ENCODE assay signal across 8 cellular contexts in the genomic region with DNA sequence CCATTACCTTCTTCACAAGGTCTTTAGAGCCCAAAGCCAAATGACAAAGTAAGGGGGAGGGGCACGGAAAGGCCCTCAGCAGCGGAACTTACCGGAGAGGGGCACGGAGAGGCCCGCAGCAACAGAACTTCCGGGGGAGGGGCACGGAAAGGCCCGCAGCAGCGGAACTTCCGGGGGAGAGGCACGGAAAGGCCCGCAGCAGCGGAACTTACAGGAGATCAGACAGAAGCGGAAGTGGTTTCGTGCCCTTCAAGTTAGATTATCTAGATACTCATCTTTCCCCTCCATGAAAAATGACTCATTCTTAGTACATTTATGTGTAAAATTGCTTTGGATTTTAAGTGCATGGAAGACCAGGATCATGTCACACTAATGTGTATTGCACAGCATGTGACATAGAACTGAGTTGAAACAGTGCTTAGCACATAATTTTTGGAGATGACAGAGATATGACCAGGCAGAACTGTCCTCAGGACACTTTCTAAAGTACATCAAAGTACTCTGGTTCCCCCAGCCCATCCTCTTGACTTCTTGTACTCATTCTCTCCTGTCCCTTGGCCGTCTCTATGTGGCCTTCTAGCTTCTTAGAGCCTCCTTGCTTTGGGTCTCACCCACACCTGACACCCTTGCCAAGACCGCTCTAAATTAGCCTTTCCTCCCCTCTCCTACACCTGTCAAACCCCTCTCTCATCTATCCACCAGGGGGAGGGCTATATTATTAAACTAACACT. TPM values are rescaled to one million over a fixed set of nuclear protein-coding genes. Genes with fewer than 3 reads are reported as not detected.
DNase-seq lines count a peak whose midpoint lies in the region; ATAC-seq, FAIRE-seq and TF ChIP-seq lines count a peak whose summit lies in the region.

No MANE protein-coding gene starts in this region.

- FAIRE-seq in A549 (lab: Jason Lieb, UNC) = no peak

- in situ Hi-C loops in transverse colon (cut with MboI; ENCODE audit: low pct_ligation_motif_present in 1 of 4, low pct_unique_long_range_greater_than_20kb in 1 of 4, low sequenced_read_pairs in 3 of 4) = no loop called here

- H3K4me1 Mint-ChIP-seq in activated naive CD4-positive, alpha-beta T cell treated with anti-CD3 and anti-CD28 coated beads for 36 hours (ENCODE audit: low read depth) = peaks cover 17% of the 10 kb centered on the region

- TF ChIP-seq CTCF in A549 (IDR thresholded peaks at IDR 0.05) (no peak), mucosa of descending colon (IDR thresholded peaks at IDR 0.05) (no peak), transverse colon (IDR thresholded peaks at IDR 0.05) (no peak), vagina (IDR thresholded peaks at IDR 0.05) (no peak)

- H3K36me3 Mint-ChIP-seq in activated naive CD4-positive, alpha-beta T cell treated with anti-CD3 and anti-CD28 coated beads for 36 hours (ENCODE audit: low read depth) = peaks cover 2% of the 10 kb centered on the region

- no peak for TF ChIP-seq RAD21 in A549 (conservative IDR thresholded peaks at IDR 0.05 in 1 of 2, IDR thresholded peaks at IDR 0.05 in 1 of 2)

- H3K27ac ChIP-seq in A549 = no peak overlapping the region
- H3K27ac ChIP-seq in SK-N-MC = peak overlapping the region; percentile 89
- peak overlapping the region in 2 of 4 donors; percentile 2 to 11 for H3K27ac ChIP-seq in transverse colon
- H3K27ac ChIP-seq in vagina = no peak overlapping the region

- POLR2A ChIA-PET in A549 (lab: Yijun Ruan, JAX) = no interaction called here

- H3K9me3 ChIP-seq in A549 (no peaks in the 10 kb centered on the region), SK-N-MC (ENCODE audit: low read depth, low read length) (no peaks in the 10 kb centered on the region), mucosa of descending colon (no peaks in the 10 kb centered on the region), transverse colon (no peaks in the 10 kb centered on the region), vagina (no peaks in the 10 kb centered on the region)

- 72% methylated on average over 11 of the region's 17 CpGs for WGBS in A549 (ENCODE audit: missing lambda C conversion rate)
- 38 to 57% methylated on average over 11 to 17 of the region's 17 CpGs for whole genome bisulfite sequencing in transverse colon (ENCODE audit: low coverage in 1 of 2), 2 donors

- CTCF ChIA-PET in A549 (lab: Yijun Ruan, JAX) = interaction anchor here (0.7 to 3.4 kb wide), 15 partner anchors 8 to 623 kb away, joined by 3 to 22 read pairs (median 5); no protein-coding TSS in a partner anchor
- CTCF ChIA-PET in activated naive CD4-positive, alpha-beta T cell treated with anti-CD3 and anti-CD28 coated beads for 36 hours (lab: Charles Lee) = interaction anchor here (0.7 to 1.6 kb wide), 6 partner anchors 10 to 547 kb away, joined by 3 to 5 read pairs (median 3); a partner anchor contains a TSS

- no peaks in the 10 kb centered on the region for H3K27me3 Mint-ChIP-seq in activated naive CD4-positive, alpha-beta T cell treated with anti-CD3 and anti-CD28 coated beads for 36 hours (ENCODE audit: low read depth)

- H3K4me1 ChIP-seq in A549 = no peaks in the 10 kb centered on the region
- H3K4me1 ChIP-seq in mucosa of descending colon (ENCODE audit: low read depth) = no peaks in the 10 kb centered on the region
- no peaks in the 10 kb centered on the region for H3K4me1 ChIP-seq in transverse colon
- no peaks in the 10 kb centered on the region for H3K4me1 ChIP-seq in vagina

- H3K9me3 Mint-ChIP-seq in activated naive CD4-positive, alpha-beta T cell treated with anti-CD3 and anti-CD28 coated beads for 36 hours = peaks cover 6% of the 10 kb centered on the region

- H3K27me3 ChIP-seq in transverse colon = no peaks in the 10 kb centered on the region
- H3K27me3 ChIP-seq in vagina = no peaks in the 10 kb centered on the region

- peak overlapping the region; percentile 75 for H3K4me3 Mint-ChIP-seq in activated naive CD4-positive, alpha-beta T cell treated with anti-CD3 and anti-CD28 coated beads for 36 hours

- H3K9ac ChIP-seq in SK-N-MC (ENCODE audit: insufficient read length) = peak overlapping the region; percentile 3

- no peak for TF ChIP-seq EP300 in A549 (IDR thresholded peaks at IDR 0.05)
- TF ChIP-seq EP300 in transverse colon (IDR thresholded peaks at IDR 0.05; ENCODE audit: low read depth) = no peak

- H3K36me3 ChIP-seq in SK-N-MC (ENCODE audit: insufficient read depth, low read length) = no peaks in the 10 kb centered on the region
- no peaks in the 10 kb centered on the region for H3K36me3 ChIP-seq in mucosa of descending colon (ENCODE audit: low read depth)
- H3K36me3 ChIP-seq in transverse colon = no peaks in the 10 kb centered on the region
- no peaks in the 10 kb centered on the region for H3K36me3 ChIP-seq in vagina

- H3K4me3 ChIP-seq in A549 = no peak overlapping the region
- H3K4me3 ChIP-seq in SK-N-MC = peak overlapping the region; percentile 76
- no peak overlapping the region for H3K4me3 ChIP-seq in mucosa of descending colon
- H3K4me3 ChIP-seq in transverse colon = peak overlapping the region in 1 of 4 donors; percentile 14
- peak overlapping the region in 1 of 2 donors; percentile 4 for H3K4me3 ChIP-seq in vagina

- ATAC-seq in A549 (peak; percentile 80 to 92), GM19025 (IDR thresholded peaks at IDR 0.05; ENCODE audit: low read depth, unreplicated experiment) (peak; percentile 75), HG03135 (IDR thresholded peaks at IDR 0.05; ENCODE audit: unreplicated experiment) (peak; percentile 74), mucosa of descending colon (peak; percentile 69)

- intact Hi-C loops in activated naive CD4-positive, alpha-beta T cell treated with anti-CD3 and anti-CD28 coated beads for 36 hours (cut with micrococcal nuclease) = loop anchor here (1.0 to 10.0 kb wide), 7 partner anchors 15 to 922 kb away; a partner anchor contains a TSS
- intact Hi-C loops in mucosa of descending colon (cut with DNase I, micrococcal nuclease) = no loop called here
- intact Hi-C loops in transverse colon (cut with DNase I; ENCODE audit: low total_unique reads) = no loop called here
- intact Hi-C loops in vagina (cut with DNase I) = no loop called here

- peak overlapping the region; percentile 59; the same call in 2 of the 3 replicates for H3K4me2 ChIP-seq in A549

- peak overlapping the region; percentile 93 for H3K27ac Mint-ChIP-seq in activated naive CD4-positive, alpha-beta T cell treated with anti-CD3 and anti-CD28 coated beads for 36 hours

- TF ChIP-seq POLR2A in A549 (IDR thresholded peaks at IDR 0.05; ENCODE audit: low read length) = no peak
- TF ChIP-seq POLR2A in transverse colon (IDR thresholded peaks at IDR 0.05) = no peak
- no peak for TF ChIP-seq POLR2A in vagina (IDR thresholded peaks at IDR 0.05)

- DNase-seq in A549 (ENCODE audit: low read depth in 1 of 2, low spot score in 1 of 2) (no peak), SK-N-MC (ENCODE audit: low read depth, low spot score) (peak; percentile 72), mucosa of descending colon (peak; percentile 42 to 76 (median 50)), transverse colon (peak; percentile 55), vagina (ENCODE audit: extremely low spot score in 2 of 2) (no peak)
- peak; percentile 94 for DNase-seq in activated naive CD4-positive, alpha-beta T cell treated with anti-CD3 and anti-CD28 coated beads for 36 hours

TF ChIP-seq in A549, 52 proteins besides CTCF, POLR2A, EP300 and RAD21:
- TF ChIP-seq, protein P1, sequence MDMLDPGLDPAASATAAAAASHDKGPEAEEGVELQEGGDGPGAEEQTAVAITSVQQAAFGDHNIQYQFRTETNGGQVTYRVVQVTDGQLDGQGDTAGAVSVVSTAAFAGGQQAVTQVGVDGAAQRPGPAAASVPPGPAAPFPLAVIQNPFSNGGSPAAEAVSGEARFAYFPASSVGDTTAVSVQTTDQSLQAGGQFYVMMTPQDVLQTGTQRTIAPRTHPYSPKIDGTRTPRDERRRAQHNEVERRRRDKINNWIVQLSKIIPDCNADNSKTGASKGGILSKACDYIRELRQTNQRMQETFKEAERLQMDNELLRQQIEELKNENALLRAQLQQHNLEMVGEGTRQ (IDR thresholded peaks at IDR 0.05) = no peak
- TF ChIP-seq SREBF2 (IDR thresholded peaks at IDR 0.05) (no peak), POLR2AphosphoS2 (conservative IDR thresholded peaks at IDR 0.05; ENCODE audit: low read length) (no peak), HOXB13 (CRISPR knock-in tag; IDR thresholded peaks at IDR 0.05; ENCODE audit: low read depth) (no peak), CHD2 (IDR thresholded peaks at IDR 0.05; ENCODE audit: low read length, partially characterized antibody) (no peak), TFCP2L1 (CRISPR knock-in tag; IDR thresholded peaks at IDR 0.05) (no peak), PHF8 (IDR thresholded peaks at IDR 0.05; ENCODE audit: borderline replicate concordance, low read depth) (no peak), JUN (IDR thresholded peaks at IDR 0.05) (no peak), KDM1A (IDR thresholded peaks at IDR 0.05; ENCODE audit: low read depth) (no peak), NR3C1 (IDR thresholded peaks at IDR 0.05) (no peak), NFE2L2 (conservative IDR thresholded peaks at IDR 0.05; ENCODE audit: low read length) (no peak), BHLHE40 (IDR thresholded peaks at IDR 0.05; ENCODE audit: low read depth, low read length) (no peak)

RNA-seq across cellular contexts. Expression of a gene that starts 25.7 kb away (rescaled TPM):
- polyA plus RNA-seq in A549 (2011; rRNA removed) = not detected in 2 replicates
- polyA plus RNA-seq in A549 (2012; cell fraction: cytosol; rRNA removed) = not detected in 2 replicates
- polyA plus RNA-seq in A549 (2012; cell fraction: nucleus; rRNA removed) = not detected in 2 replicates
- not detected in 3 replicates for polyA plus RNA-seq in A549 (2017; fragmentation: RNase III; extraction: RNeasy Plus Mini Kit Qiagen cat#74134 plus additional on column Dnase treatment)
- polyA minus RNA-seq in A549 (2011; rRNA and poly(A)+ RNA removed) = not detected in 2 replicates
- not detected for total RNA-seq in activated naive CD4-positive, alpha-beta T cell treated with anti-CD3 and anti-CD28 coated beads for 36 hours
- total RNA-seq in mucosa of descending colon = not detected
- not detected for total RNA-seq in transverse colon
- total RNA-seq in vagina = not detected

RNA-seq across cellular contexts. Expression of a gene that starts 46.4 kb away (rescaled TPM):
- polyA plus RNA-seq in A549 (2011; rRNA removed) = 16.2 TPM in 2 replicates
- 4.9 and 5.0 TPM in 2 replicates for polyA plus RNA-seq in A549 (2012; cell fraction: cytosol; rRNA removed)
- 3.7 and 5.7 TPM in 2 replicates for polyA plus RNA-seq in A549 (2012; cell fraction: nucleus; rRNA removed)
- polyA plus RNA-seq in A549 (2017; fragmentation: RNase III; extraction: RNeasy Plus Mini Kit Qiagen cat#74134 plus additional on column Dnase treatment) = 15.0 to 15.5 TPM (median 15.2 TPM) in 3 replicates
- 3.0 and 3.3 TPM in 2 replicates for polyA minus RNA-seq in A549 (2011; rRNA and poly(A)+ RNA removed)
- 10 to 100 TPM; 20.6 to 21.5 TPM for total RNA-seq in activated naive CD4-positive, alpha-beta T cell treated with anti-CD3 and anti-CD28 coated beads for 36 hours
- 10 to 100 TPM; 27.2 to 65.0 (median 33.5) TPM for total RNA-seq in mucosa of descending colon
- total RNA-seq in transverse colon = 10 to 100 TPM; 25.8 to 62.7 (median 48.6) TPM
- total RNA-seq in vagina = 22.8 TPM

Comparison
In these comparisons a context has a peak if more than half of its experiments do, and no peak if none do; other contexts are left out.
1. DNase-seq: peak in SK-N-MC (single experiment), activated naive CD4-positive, alpha-beta T cell treated with anti-CD3 and anti-CD28 coated beads for 36 hours (single experiment), mucosa of descending colon (3 of 3) and transverse colon (single experiment); none in A549 (0 of 2) and vagina (0 of 2).
2. Peak in every context shown above with its lines, with median percentiles within 50 percentile points of each other: ATAC-seq.